ENCODE assay signal across 1 cellular context in the genomic region with DNA sequence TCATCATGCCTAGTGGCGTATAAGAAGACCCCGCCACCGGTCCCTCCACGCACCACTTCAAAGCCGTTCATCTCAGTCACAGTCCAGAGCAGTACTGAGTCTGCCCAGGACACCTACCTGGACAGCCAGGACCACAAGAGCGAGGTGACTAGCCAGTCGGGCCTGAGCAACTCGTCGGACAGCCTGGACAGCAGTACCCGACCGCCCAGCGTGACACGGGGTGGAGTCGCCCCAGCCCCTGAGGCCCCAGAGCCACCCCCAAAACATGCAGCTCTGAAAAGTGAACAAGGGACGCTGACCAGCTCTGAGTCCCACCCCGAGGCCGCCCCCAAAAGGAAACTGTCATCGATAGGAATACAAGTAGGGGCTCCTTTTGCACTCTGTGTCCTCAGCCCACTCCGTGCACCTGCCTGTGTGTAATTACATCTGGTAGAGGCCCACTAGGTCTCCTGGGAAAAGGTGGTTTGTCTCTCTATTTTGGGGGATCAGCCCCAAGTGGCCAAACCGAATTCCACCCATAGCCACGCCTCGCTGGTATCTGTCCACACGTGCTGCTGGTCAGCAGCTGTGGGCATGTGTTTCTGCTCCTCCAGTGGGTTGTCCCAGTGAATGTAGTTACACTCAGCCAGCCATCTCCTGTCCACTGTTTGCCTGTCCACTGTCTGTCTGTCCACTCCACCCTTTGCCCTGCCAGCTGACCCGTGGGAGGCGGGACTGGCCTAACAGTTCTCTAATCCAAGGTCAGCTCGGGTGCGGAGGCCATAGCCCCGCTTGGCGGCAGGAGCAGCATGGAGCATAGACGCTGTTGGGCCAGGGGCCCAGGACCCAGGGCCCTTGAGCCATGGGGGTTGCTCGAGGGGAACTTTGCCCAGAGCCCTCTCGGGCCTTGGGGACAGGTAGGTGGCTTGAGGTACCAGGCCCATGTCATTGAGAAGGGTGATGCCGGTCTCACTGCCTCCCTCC.
A peak's percentile ranks its signal among the peaks of the same experiment; 100 is the strongest.
TF ChIP-seq lines count a peak whose summit lies in the region.

No MANE protein-coding gene starts in this region.

TF ChIP-seq in HepG2, 621 proteins besides CTCF, POLR2A, EP300 and RAD21 (continued from another document):
- TF ChIP-seq, protein P1, sequence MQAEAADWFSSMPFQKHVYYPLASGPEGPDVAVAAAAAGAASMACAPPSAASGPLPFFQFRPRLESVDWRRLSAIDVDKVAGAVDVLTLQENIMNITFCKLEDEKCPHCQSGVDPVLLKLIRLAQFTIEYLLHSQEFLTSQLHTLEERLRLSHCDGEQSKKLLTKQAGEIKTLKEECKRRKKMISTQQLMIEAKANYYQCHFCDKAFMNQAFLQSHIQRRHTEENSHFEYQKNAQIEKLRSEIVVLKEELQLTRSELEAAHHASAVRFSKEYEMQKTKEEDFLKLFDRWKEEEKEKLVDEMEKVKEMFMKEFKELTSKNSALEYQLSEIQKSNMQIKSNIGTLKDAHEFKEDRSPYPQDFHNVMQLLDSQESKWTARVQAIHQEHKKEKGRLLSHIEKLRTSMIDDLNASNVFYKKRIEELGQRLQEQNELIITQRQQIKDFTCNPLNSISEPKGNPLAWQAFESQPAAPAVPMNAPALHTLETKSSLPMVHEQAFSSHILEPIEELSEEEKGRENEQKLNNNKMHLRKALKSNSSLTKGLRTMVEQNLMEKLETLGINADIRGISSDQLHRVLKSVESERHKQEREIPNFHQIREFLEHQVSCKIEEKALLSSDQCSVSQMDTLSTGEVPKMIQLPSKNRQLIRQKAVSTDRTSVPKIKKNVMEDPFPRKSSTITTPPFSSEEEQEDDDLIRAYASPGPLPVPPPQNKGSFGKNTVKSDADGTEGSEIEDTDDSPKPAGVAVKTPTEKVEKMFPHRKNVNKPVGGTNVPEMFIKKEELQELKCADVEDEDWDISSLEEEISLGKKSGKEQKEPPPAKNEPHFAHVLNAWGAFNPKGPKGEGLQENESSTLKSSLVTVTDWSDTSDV (CRISPR knock-in tag; IDR thresholded peaks at IDR 0.05), result no peak
- TF ChIP-seq ZZZ3 (CRISPR knock-in tag; IDR thresholded peaks at IDR 0.05; ENCODE audit: borderline replicate concordance) (no peak), KDM5A (IDR thresholded peaks at IDR 0.05; ENCODE audit: borderline replicate concordance, low read length) (no peak), BORCS8-MEF2B (CRISPR knock-in tag; IDR thresholded peaks at IDR 0.05) (peak; percentile 67; the same call in 1 of the 2 replicates), NFIB (CRISPR knock-in tag; IDR thresholded peaks at IDR 0.05; ENCODE audit: borderline replicate concordance) (peak; percentile 16; the same call in 1 of the 2 replicates), ATF7-NPFF (CRISPR knock-in tag; IDR thresholded peaks at IDR 0.05; ENCODE audit: low read depth) (no peak), ZNF432 (CRISPR knock-in tag; IDR thresholded peaks at IDR 0.05; ENCODE audit: borderline replicate concordance) (no peak), ARID3A (IDR thresholded peaks at IDR 0.05; ENCODE audit: low read depth, low read length) (no peak), ZNF782 (CRISPR knock-in tag; IDR thresholded peaks at IDR 0.05; ENCODE audit: borderline replicate concordance) (no peak), ZNF607 (CRISPR knock-in tag; IDR thresholded peaks at IDR 0.05; ENCODE audit: borderline replicate concordance) (no peak), ZNF660 (CRISPR knock-in tag; IDR thresholded peaks at IDR 0.05; ENCODE audit: borderline replicate concordance, low read depth) (no peak), PPARG (CRISPR knock-in tag; conservative IDR thresholded peaks at IDR 0.05) (no peak), RBAK (CRISPR knock-in tag; IDR thresholded peaks at IDR 0.05) (no peak), RELA (CRISPR knock-in tag; IDR thresholded peaks at IDR 0.05) (no peak), ZNF260 (CRISPR knock-in tag; IDR thresholded peaks at IDR 0.05; ENCODE audit: borderline replicate concordance, low read depth) (no peak), SKI (IDR thresholded peaks at IDR 0.05; ENCODE audit: partially characterized antibody) (no peak), GABPA (IDR thresholded peaks at IDR 0.05; ENCODE audit: low read depth, low read length) (no peak), GABPA (CRISPR knock-in tag; IDR thresholded peaks at IDR 0.05; ENCODE audit: low read depth) (no peak), REL (CRISPR knock-in tag; conservative IDR thresholded peaks at IDR 0.05) (0 out of 2 replicates have a peak, but pooled peaks have one; percentile 27), AKAP8 (CRISPR knock-in tag; IDR thresholded peaks at IDR 0.05) (no peak), ZNF451 (CRISPR knock-in tag; IDR thresholded peaks at IDR 0.05) (no peak)
- TF ChIP-seq, protein P2, sequence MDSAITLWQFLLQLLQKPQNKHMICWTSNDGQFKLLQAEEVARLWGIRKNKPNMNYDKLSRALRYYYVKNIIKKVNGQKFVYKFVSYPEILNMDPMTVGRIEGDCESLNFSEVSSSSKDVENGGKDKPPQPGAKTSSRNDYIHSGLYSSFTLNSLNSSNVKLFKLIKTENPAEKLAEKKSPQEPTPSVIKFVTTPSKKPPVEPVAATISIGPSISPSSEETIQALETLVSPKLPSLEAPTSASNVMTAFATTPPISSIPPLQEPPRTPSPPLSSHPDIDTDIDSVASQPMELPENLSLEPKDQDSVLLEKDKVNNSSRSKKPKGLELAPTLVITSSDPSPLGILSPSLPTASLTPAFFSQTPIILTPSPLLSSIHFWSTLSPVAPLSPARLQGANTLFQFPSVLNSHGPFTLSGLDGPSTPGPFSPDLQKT (CRISPR knock-in tag; IDR thresholded peaks at IDR 0.05; ENCODE audit: borderline replicate concordance), result no peak
- TF ChIP-seq, protein P3, sequence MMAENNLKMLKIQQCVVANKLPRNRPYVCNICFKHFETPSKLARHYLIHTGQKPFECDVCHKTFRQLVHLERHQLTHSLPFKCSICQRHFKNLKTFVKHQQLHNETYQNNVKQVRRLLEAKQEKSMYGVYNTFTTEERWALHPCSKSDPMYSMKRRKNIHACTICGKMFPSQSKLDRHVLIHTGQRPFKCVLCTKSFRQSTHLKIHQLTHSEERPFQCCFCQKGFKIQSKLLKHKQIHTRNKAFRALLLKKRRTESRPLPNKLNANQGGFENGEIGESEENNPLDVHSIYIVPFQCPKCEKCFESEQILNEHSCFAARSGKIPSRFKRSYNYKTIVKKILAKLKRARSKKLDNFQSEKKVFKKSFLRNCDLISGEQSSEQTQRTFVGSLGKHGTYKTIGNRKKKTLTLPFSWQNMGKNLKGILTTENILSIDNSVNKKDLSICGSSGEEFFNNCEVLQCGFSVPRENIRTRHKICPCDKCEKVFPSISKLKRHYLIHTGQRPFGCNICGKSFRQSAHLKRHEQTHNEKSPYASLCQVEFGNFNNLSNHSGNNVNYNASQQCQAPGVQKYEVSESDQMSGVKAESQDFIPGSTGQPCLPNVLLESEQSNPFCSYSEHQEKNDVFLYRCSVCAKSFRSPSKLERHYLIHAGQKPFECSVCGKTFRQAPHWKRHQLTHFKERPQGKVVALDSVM (CRISPR knock-in tag; IDR thresholded peaks at IDR 0.05), result no peak
TF ChIP-seq in HepG2: peak in this region for 26.
